Comparison of ENCODE assay signal across 1 cellular context in genomic region chr9:81499021-81499454, GRCh38.
TF ChIP-seq lines count a peak whose summit lies in the region.

No MANE protein-coding gene starts in this region.

TF ChIP-seq in GM23338, 12 proteins besides CTCF, POLR2A, EP300 and RAD21 (continued from another document):
- no peak for TF ChIP-seq ETS1 (IDR thresholded peaks at IDR 0.05)
